19 cellular contexts compared by ENCODE assay signal in the genomic region with DNA sequence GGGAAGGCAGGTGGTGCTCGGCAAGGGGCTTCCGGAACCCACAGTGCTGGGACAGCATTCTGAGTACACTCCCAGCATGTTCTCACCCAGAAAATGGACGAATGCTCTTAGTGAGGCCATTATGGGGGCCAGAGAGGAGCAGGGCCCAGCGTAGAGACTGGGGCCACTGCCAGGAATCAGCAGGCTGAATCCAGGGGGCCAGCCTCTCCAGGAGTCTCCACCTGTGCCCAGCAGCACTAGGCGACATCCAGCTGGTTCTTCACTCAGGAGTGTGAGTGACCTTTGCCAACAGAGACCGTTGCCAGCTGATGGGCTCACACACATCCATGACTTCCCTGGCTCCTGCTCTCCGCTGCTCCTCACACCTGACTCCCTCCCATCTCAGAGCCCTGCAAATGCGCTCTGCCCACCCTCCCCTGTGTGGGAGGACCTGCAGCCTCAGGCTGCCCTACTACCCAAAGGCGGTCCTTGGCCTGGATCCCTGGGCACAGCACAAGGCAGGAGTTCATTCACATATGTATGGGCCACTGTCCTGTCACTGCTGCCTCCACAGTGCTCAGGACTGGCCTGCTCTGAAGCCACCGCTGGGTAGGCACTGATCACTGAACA. TPM values are rescaled to one million over a fixed set of nuclear protein-coding genes. Genes with fewer than 3 reads are reported as not detected.
DNase-seq lines count a peak whose midpoint lies in the region; ATAC-seq and TF ChIP-seq lines count a peak whose summit lies in the region.
"Had no signal": no experiment of that assay in that cellular context is flagged by ENCODE, and none has a peak within 500 bp of the region (broad histone marks: within the 10 kb centered on the region; RNA-seq: fewer than 3 reads in every experiment).

No MANE protein-coding gene starts in this region.

- no peak for TF ChIP-seq POLR2A in esophagus muscularis mucosa (IDR thresholded peaks at IDR 0.05; ENCODE audit: low read depth)

- CTCF ChIA-PET in HEK293 (lab: Yijun Ruan, JAX), result interaction anchor here (3.1 to 6.3 kb wide), 3 partner anchors 8 to 29 kb away, joined by 25 to 245 read pairs (median 34); no protein-coding TSS in a partner anchor

- H3K36me3 ChIP-seq in HEK293 (ENCODE audit: control insufficient read depth in 2 of 2, insufficient read depth in 1 of 2, low read length in 2 of 2), result peaks cover 0 to 25% of the 10 kb centered on the region in 2 experiments; a peak in 1 of 3 replicates
- peaks cover 21 to 30% (median 27%) of the 10 kb centered on the region in 4 donors for H3K36me3 ChIP-seq in esophagus muscularis mucosa

- no peak for TF ChIP-seq EP300 in esophagus muscularis mucosa (IDR thresholded peaks at IDR 0.05)

- ATAC-seq in sciatic nerve, result peak; percentile 3
- ATAC-seq in HG03045 (IDR thresholded peaks at IDR 0.05; ENCODE audit: unreplicated experiment), result no peak
- no peak for ATAC-seq in HG02981 (IDR thresholded peaks at IDR 0.05; ENCODE audit: unreplicated experiment)
- ATAC-seq: esophagus mucosa; naive thymus-derived CD8-positive, alpha-beta T cell; SK-N-SH treated with all-trans-retinoic acid at 6 μM for 48 hours had no signal

- no peak for TF ChIP-seq CTCF in HEK293 (tag by site-specific recombination; IDR thresholded peaks at IDR 0.05)
- TF ChIP-seq CTCF in esophagus muscularis mucosa (IDR thresholded peaks at IDR 0.05), result no peak

- no peaks in the 10 kb centered on the region for H3K27me3 ChIP-seq in esophagus muscularis mucosa
- H3K27me3 ChIP-seq: hepatocyte, MG63 had no signal

- DNase-seq in NCI-H345 (lab: John Stamatoyannopoulos, UW) (peak; percentile 74), esophagus muscularis mucosa (ENCODE audit: extremely low spot score) (no peak), sciatic nerve (ENCODE audit: low spot score) (no peak)
- DNase-seq in activated effector memory CD4-positive, alpha-beta T cell treated with anti-CD3 and anti-CD28 coated beads, Interleukin-2, amount 50 U/mL, for 16 hours, result no peak
- no peak for DNase-seq in stimulated activated CD4-positive, alpha-beta T cell treated with anti-CD3 and anti-CD28 coated beads, Interleukin-15, amount 100 ng/mL, for 24 hours
- DNase-seq: activated CD4-positive, alpha-beta memory T cell treated with anti-CD3 and anti-CD28 coated beads, Interleukin-2, amount 10 ng/mL, durations not matched to agents 7 days and 5 days; dermis blood vessel endothelial cell; GF-D8; left cardiac atrium; MG63; naive thymus-derived CD8-positive, alpha-beta T cell; OCI-M1; trophoblast cell had no signal

- H3K4me1 ChIP-seq in HEK293 (ENCODE audit: control insufficient read depth, insufficient read depth, low read length) (peaks cover 3% of the 10 kb centered on the region; the same call in 1 of the 2 replicates), esophagus muscularis mucosa (peaks cover 61 to 73% (median 67%) of the 10 kb centered on the region in 4 donors)

- no peak overlapping the region for H3K27ac ChIP-seq in HEK293 (ENCODE audit: extremely low read depth, low read depth, low read length)
- H3K27ac ChIP-seq in esophagus muscularis mucosa (replicated peaks in 1 of 4), result peak overlapping the region; percentile 31 to 59 (median 56)
- H3K27ac ChIP-seq: hepatocyte had no signal

- POLR2A ChIA-PET in HEK293 (lab: Yijun Ruan, JAX), result no interaction called here

- H3K4me3 ChIP-seq in HEK293 (ENCODE audit: low read depth, low read length) (no peak overlapping the region), esophagus muscularis mucosa (peak overlapping the region in 1 of 4 donors; percentile 3)
- H3K4me3 ChIP-seq: hepatocyte, MG63 had no signal

- 73% methylated on average over 9 of the region's 10 CpGs for WGBS in esophagus muscularis mucosa

- intact Hi-C loops in esophagus muscularis mucosa (cut with DNase I) (no loop called here), sciatic nerve (cut with DNase I) (no loop called here)

- H3K9me3 ChIP-seq in HEK293 (ENCODE audit: control insufficient read depth, insufficient read depth, low read depth, low read length) (no peaks in the 10 kb centered on the region), esophagus muscularis mucosa (no peaks in the 10 kb centered on the region)
- H3K9me3 ChIP-seq: MG63 had no signal

TF ChIP-seq in HEK293, 187 proteins besides CTCF, POLR2A, EP300 and RAD21 (continues in another document):
- peak; percentile 100 for TF ChIP-seq ZIC2 (tag by site-specific recombination; IDR thresholded peaks at IDR 0.05)
- peak; percentile 57 for TF ChIP-seq ZBTB20 (tag by site-specific recombination; IDR thresholded peaks at IDR 0.05)
- TF ChIP-seq ZNF560 (tag by site-specific recombination; IDR thresholded peaks at IDR 0.05; ENCODE audit: borderline replicate concordance), result no peak
- TF ChIP-seq ZNF768 (tag by site-specific recombination; IDR thresholded peaks at IDR 0.05), result no peak
- peak; percentile 47; the same call in 1 of the 2 replicates for TF ChIP-seq EGR2 (tag by site-specific recombination; IDR thresholded peaks at IDR 0.05; ENCODE audit: low read depth)
- no peak for TF ChIP-seq ZNF571 (tag by site-specific recombination; IDR thresholded peaks at IDR 0.05)
- no peak for TF ChIP-seq ZNF660 (tag by site-specific recombination; IDR thresholded peaks at IDR 0.05)
- no peak for TF ChIP-seq ZNF148 (tag by site-specific recombination; IDR thresholded peaks at IDR 0.05; ENCODE audit: borderline replicate concordance)
- TF ChIP-seq ZFHX2 (tag by site-specific recombination; conservative IDR thresholded peaks at IDR 0.05), result peak; percentile 57
- no peak for TF ChIP-seq ZNF37A (tag by site-specific recombination; IDR thresholded peaks at IDR 0.05)
- TF ChIP-seq GLIS1 (tag by site-specific recombination; IDR thresholded peaks at IDR 0.05), result peak; percentile 70
- no peak for TF ChIP-seq ZSCAN23 (tag by site-specific recombination; IDR thresholded peaks at IDR 0.05)
- TF ChIP-seq ZNF48 (tag by site-specific recombination; IDR thresholded peaks at IDR 0.05), result no peak
- no peak for TF ChIP-seq ZNF146 (tag by site-specific recombination; IDR thresholded peaks at IDR 0.05)
- TF ChIP-seq ZNF341 (tag by site-specific recombination; IDR thresholded peaks at IDR 0.05; ENCODE audit: low read depth), result no peak
- no peak for TF ChIP-seq AEBP2 (tag by site-specific recombination; IDR thresholded peaks at IDR 0.05; ENCODE audit: borderline replicate concordance)
- TF ChIP-seq ZNF530 (tag by site-specific recombination; IDR thresholded peaks at IDR 0.05; ENCODE audit: low read depth), result no peak
- no peak for TF ChIP-seq ZNF585B (tag by site-specific recombination; IDR thresholded peaks at IDR 0.05)
- TF ChIP-seq, protein P1, sequence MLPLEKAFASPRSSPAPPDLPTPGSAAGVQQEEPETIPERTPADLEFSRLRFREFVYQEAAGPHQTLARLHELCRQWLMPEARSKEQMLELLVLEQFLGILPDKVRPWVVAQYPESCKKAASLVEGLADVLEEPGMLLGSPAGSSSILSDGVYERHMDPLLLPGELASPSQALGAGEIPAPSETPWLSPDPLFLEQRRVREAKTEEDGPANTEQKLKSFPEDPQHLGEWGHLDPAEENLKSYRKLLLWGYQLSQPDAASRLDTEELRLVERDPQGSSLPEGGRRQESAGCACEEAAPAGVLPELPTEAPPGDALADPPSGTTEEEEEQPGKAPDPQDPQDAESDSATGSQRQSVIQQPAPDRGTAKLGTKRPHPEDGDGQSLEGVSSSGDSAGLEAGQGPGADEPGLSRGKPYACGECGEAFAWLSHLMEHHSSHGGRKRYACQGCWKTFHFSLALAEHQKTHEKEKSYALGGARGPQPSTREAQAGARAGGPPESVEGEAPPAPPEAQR (tag by site-specific recombination; IDR thresholded peaks at IDR 0.05), result no peak

RNA-seq across cellular contexts. Expression of gene RHBDF1, which starts 5.1 kb away (rescaled TPM):
- total RNA-seq in esophagus muscularis mucosa (10 to 100 TPM; 26.7 to 43.0 (median 30.2) TPM), sciatic nerve (116 TPM)
- total RNA-seq: naive thymus-derived CD8-positive, alpha-beta T cell had no signal

RNA-seq across cellular contexts. Expression of gene MPG, which starts 10.7 kb away (rescaled TPM):
- 100 to 1,000 TPM in 2 of 4 donors, 10 to 100 TPM in 2; 70.2 to 120 (median 106) TPM for total RNA-seq in esophagus muscularis mucosa
- 35.0 TPM for total RNA-seq in sciatic nerve

RNA-seq across cellular contexts. Expression of gene SNRNP25, which starts 13.7 kb away (rescaled TPM):
- total RNA-seq in esophagus muscularis mucosa (10 to 100 TPM; 22.0 to 33.6 (median 25.7) TPM), sciatic nerve (8.7 TPM)

RNA-seq across cellular contexts. Expression of gene POLR3K, which starts 13.9 kb away (rescaled TPM):
- 1 to 10 TPM; 3.3 to 3.8 (median 3.7) TPM for total RNA-seq in esophagus muscularis mucosa
- 7.1 TPM for total RNA-seq in sciatic nerve
